12 cellular contexts compared by ENCODE assay signal in genomic region chr12:113587720-113588119, GRCh38.
"Had no signal": no experiment of that assay in that cellular context is flagged by ENCODE, and none has a peak within 500 bp of the region (broad histone marks: within the 10 kb centered on the region; RNA-seq: fewer than 3 reads in every experiment).

No MANE protein-coding gene starts in this region.

- H3K4me1 ChIP-seq: pancreas had no signal

- H3K36me3 ChIP-seq: brain microvascular endothelial cell, pancreas, thoracic aorta had no signal

- H3K4me3 ChIP-seq: hepatocyte, pancreas, thoracic aorta had no signal

- H3K9me3 ChIP-seq: pancreas, thoracic aorta had no signal

- H3K79me2 ChIP-seq: hepatocyte had no signal

- DNase-seq: activated CD4-positive, alpha-beta memory T cell treated with anti-CD3 and anti-CD28 coated beads for 36 hours; activated effector memory CD4-positive, alpha-beta T cell treated with anti-CD3 and anti-CD28 coated beads, Interleukin-2, amount 50 U/mL, for 16 hours; activated T-cell treated with anti-CD3 and anti-CD28 coated beads, Interleukin-2, amount 50 U/mL, for 4 hours; brain microvascular endothelial cell; erythroblast; kidney; pancreas; stimulated activated CD4-positive, alpha-beta T cell treated with anti-CD3 and anti-CD28 coated beads, Interleukin-15, amount 100 ng/mL, for 24 hours; stimulated activated CD4-positive, alpha-beta T cell treated with anti-CD3 and anti-CD28 coated beads, Interleukin-4, amount 100 ng/mL, for 4 hours; stimulated activated naive CD8-positive, alpha-beta T cell treated with anti-CD3 and anti-CD28 coated beads, Interleukin-15, amount 100 ng/mL, for 72 hours had no signal

- H2AFZ ChIP-seq: hepatocyte had no signal

- H3K4me2 ChIP-seq: hepatocyte had no signal

- H3K27ac ChIP-seq: brain microvascular endothelial cell, hepatocyte, pancreas, thoracic aorta had no signal
